Comparison of ENCODE assay signal across 8 cellular contexts in genomic region chr11:67120456-67120855, GRCh38. TPM values are rescaled to one million over a fixed set of nuclear protein-coding genes. Genes with fewer than 3 reads are reported as not detected.
DNase-seq lines count a peak whose midpoint lies in the region; ATAC-seq and TF ChIP-seq lines count a peak whose summit lies in the region.

No MANE protein-coding gene starts in this region.

- H3K27me3 ChIP-seq in esophagus squamous epithelium: no peaks in the 10 kb centered on the region

- peak overlapping the region; percentile 99 for H3K9ac ChIP-seq in ES-I3 (ENCODE audit: low read depth, low read length)

- H3K9me3 Mint-ChIP-seq in progenitor cell of endocrine pancreas (ENCODE audit: low read depth): no peaks in the 10 kb centered on the region

- no peaks in the 10 kb centered on the region for H3K9me3 ChIP-seq in ES-I3 (ENCODE audit: control insufficient read depth, insufficient read depth, low read length)
- no peaks in the 10 kb centered on the region for H3K9me3 ChIP-seq in esophagus squamous epithelium

- ATAC-seq in GM18909 (IDR thresholded peaks at IDR 0.05; ENCODE audit: poor library complexity, unreplicated experiment) (no peak), GM18498 (IDR thresholded peaks at IDR 0.05; ENCODE audit: unreplicated experiment) (no peak)

- peak overlapping the region; percentile 72 to 96 (median 88) for H3K4me3 ChIP-seq in esophagus squamous epithelium

- peaks cover 19% of the 10 kb centered on the region for H3K4me1 Mint-ChIP-seq in progenitor cell of endocrine pancreas (ENCODE audit: low read depth)

- H3K36me3 Mint-ChIP-seq in progenitor cell of endocrine pancreas (ENCODE audit: insufficient read depth): peaks cover 2% of the 10 kb centered on the region

- H3K27ac Mint-ChIP-seq in progenitor cell of endocrine pancreas: peak overlapping the region; percentile 98

- 0 to 1% methylated on average over 12 of the region's 12 CpGs for WGBS in esophagus squamous epithelium, 2 donors

- H3K4me1 ChIP-seq in ES-I3 (ENCODE audit: insufficient read depth, low read length) (peaks cover 13% of the 10 kb centered on the region), esophagus squamous epithelium (peaks cover 0 to 53% (median 9%) of the 10 kb centered on the region in 3 donors)

- H3K27ac ChIP-seq in RWPE1 (peak overlapping the region; percentile 92), esophagus squamous epithelium (peak overlapping the region; percentile 97 to 100 (median 100))

- no peak for TF ChIP-seq POLR2A in esophagus squamous epithelium (IDR thresholded peaks at IDR 0.05)

- DNase-seq in RWPE1 (ENCODE audit: low spot score) (no peak), esophagus squamous epithelium (lab: John Stamatoyannopoulos, UW) (no peak), progenitor cell of endocrine pancreas (ENCODE audit: low spot score, unreplicated experiment) (no peak), NCI-H774 (lab: John Stamatoyannopoulos, UW) (no peak)
- no peak for DNase-seq in stimulated activated CD4-positive, alpha-beta T cell treated with anti-CD3 and anti-CD28 coated beads, Interleukin-4, amount 100 ng/mL, for 1 hour

- no peaks in the 10 kb centered on the region for H3K36me3 ChIP-seq in ES-I3 (ENCODE audit: insufficient read depth, low read length)
- peaks cover 0 to 32% (median 0%) of the 10 kb centered on the region in 3 donors for H3K36me3 ChIP-seq in esophagus squamous epithelium

- POLR2A ChIA-PET in RWPE1 (lab: Yijun Ruan, JAX; ENCODE audit: low non-redundant PET): interaction anchor here (0.6 kb wide), 1 partner anchor 128 kb away, joined by 3 read pairs; no protein-coding TSS in a partner anchor

- CTCF ChIA-PET in RWPE1 (lab: Yijun Ruan, JAX): interaction anchor here (0.6 to 0.7 kb wide), 3 partner anchors 25 to 210 kb away, joined by 3 read pairs; no protein-coding TSS in a partner anchor

- H3K4me3 Mint-ChIP-seq in progenitor cell of endocrine pancreas (ENCODE audit: low read depth): peak overlapping the region; percentile 91

- intact Hi-C loops in esophagus squamous epithelium (cut with DNase I): no loop called here

- TF ChIP-seq CTCF in RWPE1 (conservative IDR thresholded peaks at IDR 0.05; ENCODE audit: low read depth): no peak
- no peak for TF ChIP-seq CTCF in esophagus squamous epithelium (IDR thresholded peaks at IDR 0.05)
- no peak for TF ChIP-seq CTCF in progenitor cell of endocrine pancreas (IDR thresholded peaks at IDR 0.05; ENCODE audit: unreplicated experiment)

- H3K27me3 Mint-ChIP-seq in progenitor cell of endocrine pancreas: no peaks in the 10 kb centered on the region

RNA-seq across cellular contexts. Expression of gene KDM2A, which starts 1.4 kb away (rescaled TPM):
- total RNA-seq in esophagus squamous epithelium: 10 to 100 TPM; 33.4 to 84.7 (median 64.8) TPM
- 102 and 108 TPM in 2 replicates for total RNA-seq in progenitor cell of endocrine pancreas
